In the genomic region with DNA sequence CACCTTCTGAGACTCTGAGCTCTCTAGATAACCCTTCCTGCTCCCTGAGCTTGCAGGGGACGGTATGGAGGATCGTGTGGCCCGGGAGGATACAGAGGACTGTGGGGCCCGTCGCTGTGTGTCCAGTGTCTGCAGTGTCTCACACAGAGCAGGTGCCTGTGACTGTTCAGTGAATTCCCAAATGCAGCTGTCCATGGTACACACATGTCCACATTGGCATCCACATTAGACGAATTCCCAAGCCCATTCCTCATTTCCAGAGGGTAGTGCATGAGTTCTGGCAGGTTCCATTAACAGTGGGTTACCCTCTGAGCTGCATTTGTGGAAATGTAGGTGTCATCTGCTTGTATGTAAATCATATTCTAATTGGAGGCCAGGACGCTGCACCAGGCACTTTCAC, we compare ENCODE assay signal across 26 cellular contexts. TPM values are rescaled to one million over a fixed set of nuclear protein-coding genes. Genes with fewer than 3 reads are reported as not detected.
DNase-seq lines count a peak whose midpoint lies in the region; ATAC-seq, FAIRE-seq and TF ChIP-seq lines count a peak whose summit lies in the region.
"Had no signal": no experiment of that assay in that cellular context is flagged by ENCODE, and none has a peak within 500 bp of the region (broad histone marks: within the 10 kb centered on the region; RNA-seq: fewer than 3 reads in every experiment).

No MANE protein-coding gene starts in this region.

- H3K9me3 ChIP-seq in HepG2 (ENCODE audit: low read length) (no peaks in the 10 kb centered on the region), right lobe of liver (no peaks in the 10 kb centered on the region), neutrophil (no peaks in the 10 kb centered on the region), MG63 (no peaks in the 10 kb centered on the region)
- H3K9me3 ChIP-seq: BLaER1, HAP-1 had no signal

- 9% methylated on average over 7 of the region's 7 CpGs for WGBS in HepG2 (ENCODE audit: low lambda C conversion rate)
- 17% methylated on average over 3 of the region's 7 CpGs for WGBS in right lobe of liver (ENCODE audit: insufficient coverage, low coverage, low lambda C conversion rate, missing lambda C conversion rate)

- CTCF ChIA-PET in HepG2 (lab: Yijun Ruan, JAX; ENCODE audit: low intra/inter-chr PET ratio, low total read pairs), result no interaction called here

- H3K4me3 ChIP-seq in HepG2 (replicated peaks in 1 of 3; ENCODE audit: insufficient read depth in 1 of 3, low read depth in 2 of 3, low read length in 3 of 3) (no peak overlapping the region), right lobe of liver (no peak overlapping the region), neutrophil (ENCODE audit: low read depth in 1 of 2, low read length in 1 of 2) (peak overlapping the region; percentile 36 to 43), MG63 (no peak overlapping the region)
- H3K4me3 ChIP-seq: BLaER1, HAP-1 had no signal

- no peak overlapping the region for H3K9ac ChIP-seq in HepG2 (ENCODE audit: insufficient read depth, low read depth, low read length)
- H3K9ac ChIP-seq: BLaER1 had no signal

- in situ Hi-C loops in HepG2 (cut with HindIII; ENCODE audit: extremely low pct_ligation_motif_present, low pct_unique_long_range_greater_than_20kb), result no loop called here

- H3K4me2 ChIP-seq in HepG2 (ENCODE audit: low read depth, low read length), result no peak overlapping the region
- H3K4me2 ChIP-seq: BLaER1 had no signal

- POLR2A ChIA-PET in HepG2 (lab: Yijun Ruan, JAX), result no interaction called here

- TF ChIP-seq RAD21 in HepG2 (CRISPR knock-in tag; IDR thresholded peaks at IDR 0.05), result no peak

- DNase-seq in HepG2 (ENCODE audit: low spot score) (no peak), right lobe of liver (no peak), SK-N-DZ (ENCODE audit: low spot score) (peak; percentile 22), DMS53 (lab: John Stamatoyannopoulos, UW) (no peak), MG63 (no peak), erythroblast (lab: John Stamatoyannopoulos, UW) (no peak)
- DNase-seq: CD4-positive, alpha-beta T cell; GOT3; KG1; NCI-H1092; NCI-H1417 treated with DMSO at 0.1 percent for 48 hours; NCI-H1694 treated with DMSO at 0.1 percent for 48 hours; NCI-H2081; NCI-H226; NCI-H510A; NCI-H69; Right ventricle myocardium superior; RPMI8226 had no signal

- H3K36me3 ChIP-seq in HepG2 (replicated peaks in 1 of 2; ENCODE audit: control insufficient read depth in 1 of 2, insufficient read depth in 2 of 2, low read length in 2 of 2) (no peaks in the 10 kb centered on the region), right lobe of liver (no peaks in the 10 kb centered on the region), neutrophil (peaks cover 48% of the 10 kb centered on the region), MG63 (no peaks in the 10 kb centered on the region)
- H3K36me3 ChIP-seq: HAP-1 had no signal

- H3K79me2 ChIP-seq in HepG2 (ENCODE audit: insufficient read depth, low read length), result no peaks in the 10 kb centered on the region

- TF ChIP-seq EP300 in HepG2 (IDR thresholded peaks at IDR 0.05; ENCODE audit: low read depth in 2 of 2, low read length in 2 of 2) (no peak), HepG2 (CRISPR knock-in tag; IDR thresholded peaks at IDR 0.05; ENCODE audit: borderline replicate concordance) (no peak)

- no peaks in the 10 kb centered on the region for H4K20me1 ChIP-seq in HepG2 (ENCODE audit: insufficient read depth, low read length)
- H4K20me1 ChIP-seq: BLaER1 had no signal

- no peak for FAIRE-seq in HepG2 (lab: Jason Lieb, UNC)
- FAIRE-seq: D721Med, G401.6 had no signal

- peaks cover 0 to 4% of the 10 kb centered on the region in 2 experiments; a peak in 2 of 5 replicates for H3K27me3 ChIP-seq in HepG2 (ENCODE audit: control insufficient read depth in 1 of 2, insufficient read depth in 2 of 2, low read length in 2 of 2)
- no peaks in the 10 kb centered on the region for H3K27me3 ChIP-seq in right lobe of liver
- H3K27me3 ChIP-seq in neutrophil, result no peaks in the 10 kb centered on the region
- no peaks in the 10 kb centered on the region for H3K27me3 ChIP-seq in MG63
- H3K27me3 ChIP-seq: BLaER1 had no signal

- intact Hi-C loops in HepG2 (cut with micrococcal nuclease; ENCODE audit: unreplicated experiment) (no loop called here), right lobe of liver (cut with DNase I) (no loop called here)

- no peak overlapping the region for H2AFZ ChIP-seq in HepG2 (ENCODE audit: low read length)

- TF ChIP-seq CTCF in HepG2 (CRISPR knock-in tag; IDR thresholded peaks at IDR 0.05), result no peak
- no peak for TF ChIP-seq CTCF in right lobe of liver (IDR thresholded peaks at IDR 0.05)
- no peak for TF ChIP-seq CTCF in neutrophil (IDR thresholded peaks at IDR 0.05)

- H3K27ac ChIP-seq in HepG2 (ENCODE audit: extremely low read length, insufficient read depth, low read length) (no peak overlapping the region), right lobe of liver (no peak overlapping the region), neutrophil (peak overlapping the region; percentile 94)
- H3K27ac ChIP-seq: 22Rv1, BLaER1 had no signal

- ATAC-seq in HepG2 (no peak), right lobe of liver (no peak), HG02763 (IDR thresholded peaks at IDR 0.05; ENCODE audit: unreplicated experiment) (no peak)

- BruUV-seq in HepG2 (replicated peaks; lab: Mats Ljungman, UMichigan), result no TSS peak

- peaks cover 28% of the 10 kb centered on the region for H3K4me1 ChIP-seq in HepG2 (ENCODE audit: insufficient read depth, low read length)
- no peaks in the 10 kb centered on the region for H3K4me1 ChIP-seq in right lobe of liver
- peaks cover 74 to 78% of the 10 kb centered on the region in 2 experiments for H3K4me1 ChIP-seq in neutrophil (ENCODE audit: control insufficient read depth in 1 of 2, insufficient read depth in 1 of 2, low read depth in 1 of 2, low read length in 1 of 2)
- H3K4me1 ChIP-seq: BLaER1, HAP-1 had no signal

- TF ChIP-seq POLR2A in HepG2 (IDR thresholded peaks at IDR 0.05; ENCODE audit: insufficient read depth in 1 of 2, low read depth in 2 of 2, low read length in 2 of 2), result no peak
- no peak for TF ChIP-seq POLR2A in right lobe of liver (IDR thresholded peaks at IDR 0.05)
- no peak for TF ChIP-seq POLR2A in erythroblast (IDR thresholded peaks at IDR 0.05; ENCODE audit: low read length)

TF ChIP-seq in HepG2, 621 proteins besides CTCF, POLR2A, EP300 and RAD21:
- TF ChIP-seq, protein P1, sequence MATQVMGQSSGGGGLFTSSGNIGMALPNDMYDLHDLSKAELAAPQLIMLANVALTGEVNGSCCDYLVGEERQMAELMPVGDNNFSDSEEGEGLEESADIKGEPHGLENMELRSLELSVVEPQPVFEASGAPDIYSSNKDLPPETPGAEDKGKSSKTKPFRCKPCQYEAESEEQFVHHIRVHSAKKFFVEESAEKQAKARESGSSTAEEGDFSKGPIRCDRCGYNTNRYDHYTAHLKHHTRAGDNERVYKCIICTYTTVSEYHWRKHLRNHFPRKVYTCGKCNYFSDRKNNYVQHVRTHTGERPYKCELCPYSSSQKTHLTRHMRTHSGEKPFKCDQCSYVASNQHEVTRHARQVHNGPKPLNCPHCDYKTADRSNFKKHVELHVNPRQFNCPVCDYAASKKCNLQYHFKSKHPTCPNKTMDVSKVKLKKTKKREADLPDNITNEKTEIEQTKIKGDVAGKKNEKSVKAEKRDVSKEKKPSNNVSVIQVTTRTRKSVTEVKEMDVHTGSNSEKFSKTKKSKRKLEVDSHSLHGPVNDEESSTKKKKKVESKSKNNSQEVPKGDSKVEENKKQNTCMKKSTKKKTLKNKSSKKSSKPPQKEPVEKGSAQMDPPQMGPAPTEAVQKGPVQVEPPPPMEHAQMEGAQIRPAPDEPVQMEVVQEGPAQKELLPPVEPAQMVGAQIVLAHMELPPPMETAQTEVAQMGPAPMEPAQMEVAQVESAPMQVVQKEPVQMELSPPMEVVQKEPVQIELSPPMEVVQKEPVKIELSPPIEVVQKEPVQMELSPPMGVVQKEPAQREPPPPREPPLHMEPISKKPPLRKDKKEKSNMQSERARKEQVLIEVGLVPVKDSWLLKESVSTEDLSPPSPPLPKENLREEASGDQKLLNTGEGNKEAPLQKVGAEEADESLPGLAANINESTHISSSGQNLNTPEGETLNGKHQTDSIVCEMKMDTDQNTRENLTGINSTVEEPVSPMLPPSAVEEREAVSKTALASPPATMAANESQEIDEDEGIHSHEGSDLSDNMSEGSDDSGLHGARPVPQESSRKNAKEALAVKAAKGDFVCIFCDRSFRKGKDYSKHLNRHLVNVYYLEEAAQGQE (IDR thresholded peaks at IDR 0.05; ENCODE audit: borderline replicate concordance in 1 of 2, low read depth in 1 of 2, low read length in 2 of 2), result peak; percentile 22 to 83
- TF ChIP-seq FOSL1 (CRISPR knock-in tag; IDR thresholded peaks at IDR 0.05; ENCODE audit: borderline replicate concordance), result no peak

RNA-seq across cellular contexts. Expression of a gene that starts 39.5 kb away (rescaled TPM):
- total RNA-seq in HepG2 (2016; rRNA removed; fragmentation: Illumina TruSeq; extraction: Trizol) (not detected in 2 replicates), right lobe of liver (1 to 10 TPM; 1.4 to 4.1 (median 1.9) TPM)
- not detected in 2 replicates for total RNA-seq in HepG2 (2016; cell fraction: cytosol; rRNA removed; fragmentation: Illumina TruSeq; extraction: Trizol; ENCODE audit: low read depth)
- not detected in 2 replicates for total RNA-seq in HepG2 (2016; cell fraction: insoluble cytoplasmic fraction; rRNA removed; fragmentation: Illumina TruSeq; extraction: Trizol)
- total RNA-seq in HepG2 (2016; cell fraction: membrane; rRNA removed; fragmentation: Illumina TruSeq; extraction: Trizol), result not detected in 2 replicates
- total RNA-seq in HepG2 (2016; cell fraction: nucleus; rRNA removed; fragmentation: Illumina TruSeq; extraction: Trizol), result not detected in 2 replicates
- polyA plus RNA-seq in HepG2 (2011; rRNA removed), result not detected in 2 replicates
- not detected in 2 replicates for polyA plus RNA-seq in HepG2 (2011; cell fraction: cytosol; rRNA removed)
- 0.05 and 0.14 TPM in 2 replicates for polyA plus RNA-seq in HepG2 (2011; cell fraction: nucleus; rRNA removed)
- not detected in 2 replicates for polyA plus RNA-seq in HepG2 (2012)
- polyA plus RNA-seq in HepG2 (2016; cell fraction: cytosol; fragmentation: Illumina TruSeq; extraction: Trizol; ENCODE audit: low read depth), result not detected in 2 replicates
- not detected in 2 replicates for polyA plus RNA-seq in HepG2 (2016; cell fraction: insoluble cytoplasmic fraction; fragmentation: Illumina TruSeq; extraction: Trizol; ENCODE audit: low read depth)
- polyA plus RNA-seq in HepG2 (2016; cell fraction: membrane; fragmentation: Illumina TruSeq; extraction: Trizol; ENCODE audit: low read depth), result not detected in 2 replicates
- polyA plus RNA-seq in HepG2 (2016; cell fraction: nucleus; fragmentation: Illumina TruSeq; extraction: Trizol; ENCODE audit: insufficient read depth, low read depth), result not detected in 2 replicates
- 0.19 TPM in 1 of 2 replicates, not detected in the other for polyA minus RNA-seq in HepG2 (2011; rRNA and poly(A)+ RNA removed; ENCODE audit: low replicate concordance)
- polyA minus RNA-seq in HepG2 (2011; cell fraction: cytosol; rRNA and poly(A)+ RNA removed), result not detected in 2 replicates
- polyA minus RNA-seq in HepG2 (2011; cell fraction: nucleus; rRNA and poly(A)+ RNA removed), result not detected in 2 replicates
- 0.59 and 2.1 TPM in 2 replicates for polyA plus RNA-seq in SK-N-DZ (2014; cell fraction: cytosol; rRNA removed)
- polyA plus RNA-seq in SK-N-DZ (2014; cell fraction: nucleus; rRNA removed), result 1.3 and 3.4 TPM in 2 replicates
- 0.07 and 0.63 TPM in 2 replicates for total RNA-seq in MG63 (2014; rRNA removed; shearing (Covaris generic); ENCODE audit: low replicate concordance)
- total RNA-seq: SK-MEL-5 had no signal

Comparison
In these comparisons a context has a peak if more than half of its experiments do, and no peak if none do; other contexts are left out.
1. H3K4me3 ChIP-seq: peak in neutrophil (2 of 2); none in HepG2 (0 of 3), right lobe of liver (0 of 3) and MG63 (single experiment).